In the genomic region with DNA sequence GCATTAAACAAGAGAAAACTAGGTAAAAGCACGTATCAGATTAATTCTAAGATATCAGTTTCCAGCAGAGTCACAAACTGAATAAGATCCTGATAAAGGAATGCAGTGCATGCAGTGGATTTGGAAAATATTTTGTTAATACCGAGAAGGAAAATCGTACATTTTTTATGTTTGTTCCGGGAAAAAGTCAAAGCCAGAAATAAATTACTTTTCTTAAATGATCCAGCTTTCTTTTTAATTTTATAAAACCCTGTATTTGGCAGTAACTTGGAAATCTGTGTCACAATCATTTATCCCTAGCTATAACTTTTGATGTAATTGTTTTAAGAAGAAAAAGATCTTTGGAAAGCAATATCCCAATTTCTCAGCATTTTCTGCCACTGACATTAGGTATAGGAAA, we compare ENCODE assay signal across 14 cellular contexts. TPM values are rescaled to one million over a fixed set of nuclear protein-coding genes. Genes with fewer than 3 reads are reported as not detected.
DNase-seq lines count a peak whose midpoint lies in the region; ATAC-seq, FAIRE-seq and TF ChIP-seq lines count a peak whose summit lies in the region.
"Had no signal": no experiment of that assay in that cellular context is flagged by ENCODE, and none has a peak within 500 bp of the region (broad histone marks: within the 10 kb centered on the region; RNA-seq: fewer than 3 reads in every experiment).

No MANE protein-coding gene starts in this region.

- H2AFZ ChIP-seq in GM23248 = peak overlapping the region; percentile 79; the same call in 1 of the 2 replicates

- H3K27ac ChIP-seq in GM23248 (no peak overlapping the region), body of pancreas (peak overlapping the region in 3 of 4 donors; percentile 35 to 68 (median 60)), kidney (ENCODE audit: low read depth in 2 of 2, low read length in 2 of 2) (peak overlapping the region; percentile 78 to 82), gastrocnemius medialis (peak overlapping the region; percentile 88 to 97 (median 90))
- H3K27ac ChIP-seq: BLaER1 had no signal

- no peaks in the 10 kb centered on the region for H3K9me3 ChIP-seq in GM23248 (ENCODE audit: low read depth)
- no peaks in the 10 kb centered on the region for H3K9me3 ChIP-seq in body of pancreas
- H3K9me3 ChIP-seq in kidney (ENCODE audit: control insufficient read depth in 1 of 2, low read length in 2 of 2) = no peaks in the 10 kb centered on the region
- H3K9me3 ChIP-seq in gastrocnemius medialis = no peaks in the 10 kb centered on the region
- H3K9me3 ChIP-seq: BLaER1 had no signal

- no peak for TF ChIP-seq POLR2A in body of pancreas (IDR thresholded peaks at IDR 0.05)
- no peak for TF ChIP-seq POLR2A in gastrocnemius medialis (IDR thresholded peaks at IDR 0.05)

- H3K4me2 ChIP-seq in GM23248 (ENCODE audit: unreplicated experiment) = no peak overlapping the region
- H3K4me2 ChIP-seq: BLaER1 had no signal

- H3K9me2 ChIP-seq in GM23248 (ENCODE audit: insufficient read depth) = no peaks in the 10 kb centered on the region

- H3K9ac ChIP-seq in GM23248 (no peak overlapping the region), kidney (ENCODE audit: low read length in 2 of 2) (peak overlapping the region in 1 of 2 donors; percentile 57)
- H3K9ac ChIP-seq: BLaER1 had no signal

- TF ChIP-seq CTCF in body of pancreas (IDR thresholded peaks at IDR 0.05) = no peak
- no peak for TF ChIP-seq CTCF in kidney (IDR thresholded peaks at IDR 0.05; ENCODE audit: borderline replicate concordance, extremely low read depth, insufficient read depth)
- TF ChIP-seq CTCF in gastrocnemius medialis (IDR thresholded peaks at IDR 0.05 in 4 of 5, conservative IDR thresholded peaks at IDR 0.05 in 1 of 5) = peak in 1 of 5 experiments; percentile 3

- ATAC-seq in body of pancreas (no peak), gastrocnemius medialis (no peak), HG03139 (IDR thresholded peaks at IDR 0.05; ENCODE audit: unreplicated experiment) (no peak), HG03457 (IDR thresholded peaks at IDR 0.05; ENCODE audit: unreplicated experiment) (no peak)
- no peak for ATAC-seq in stimulated activated naive CD8-positive, alpha-beta T cell treated with anti-CD3 and anti-CD28 coated beads, Interleukin-15, Interleukin-2, amounts not matched to agents 100 U/mL and 50 U/mL, for 24 hours

- H3K4me3 ChIP-seq in GM23248 = no peak overlapping the region
- peak overlapping the region in 1 of 2 donors; percentile 1 for H3K4me3 ChIP-seq in body of pancreas
- H3K4me3 ChIP-seq in kidney (ENCODE audit: low read length in 2 of 2) = peak overlapping the region; percentile 43 to 57
- H3K4me3 ChIP-seq in gastrocnemius medialis = peak overlapping the region; percentile 63 to 76 (median 70)
- H3K4me3 ChIP-seq: BLaER1 had no signal

- in situ Hi-C loops in GM23248 (cut with MboI) = no loop called here
- in situ Hi-C loops in gastrocnemius medialis (cut with MboI; ENCODE audit: low sequenced_read_pairs in 4 of 4) = no loop called here

- H3F3A ChIP-seq in GM23248 (ENCODE audit: insufficient read depth) = 0 out of 2 replicates have a peak, but pooled peaks cover 7% of the 10 kb centered on the region

- FAIRE-seq in kidney (lab: Jason Lieb, UNC) = peak; percentile 38
- FAIRE-seq: colon had no signal

- H3K27me3 ChIP-seq in GM23248 (replicated peaks; ENCODE audit: insufficient read depth) (no peaks in the 10 kb centered on the region), body of pancreas (no peaks in the 10 kb centered on the region), gastrocnemius medialis (no peaks in the 10 kb centered on the region)
- H3K27me3 ChIP-seq: BLaER1 had no signal

- WGBS in GM23248 (ENCODE audit: low coverage in 1 of 2, low lambda C conversion rate in 2 of 2, missing lambda C conversion rate in 2 of 2), 2 experiments = 75 to 77% methylated on average over 4 of the region's 4 CpGs
- 34% methylated on average over 4 of the region's 4 CpGs for WGBS in body of pancreas, 2 donors

- H3K4me1 ChIP-seq in GM23248 (ENCODE audit: insufficient read depth) = peaks cover 46% of the 10 kb centered on the region
- peaks cover 39% of the 10 kb centered on the region for H3K4me1 ChIP-seq in body of pancreas
- H3K4me1 ChIP-seq in kidney (ENCODE audit: control insufficient read depth in 1 of 2, insufficient read depth in 1 of 2, low read depth in 1 of 2, low read length in 2 of 2) = peaks cover 13% of the 10 kb centered on the region in 2 donors
- H3K4me1 ChIP-seq in gastrocnemius medialis = peaks cover 49 to 54% of the 10 kb centered on the region in 2 donors
- H3K4me1 ChIP-seq: BLaER1 had no signal

- no peaks in the 10 kb centered on the region for H3K79me2 ChIP-seq in GM23248 (ENCODE audit: insufficient read depth)

- H4K20me1 ChIP-seq in GM23248 (ENCODE audit: insufficient read depth) = no peaks in the 10 kb centered on the region
- H4K20me1 ChIP-seq: BLaER1 had no signal

- DNase-seq in GM23248 = no peak
- DNase-seq in body of pancreas = no peak
- no peak for DNase-seq in kidney
- no peak for DNase-seq in gastrocnemius medialis
- no peak for DNase-seq in activated CD4-positive, CD25-positive, alpha-beta regulatory T cell treated with anti-CD3 and anti-CD28 coated beads, Interleukin-2, amount 50 U/mL, for 72 hours
- DNase-seq in stimulated activated naive CD8-positive, alpha-beta T cell treated with anti-CD3 and anti-CD28 coated beads, Interleukin-15, Interleukin-2, amounts not matched to agents 100 U/mL and 50 U/mL, for 24 hours = no peak
- DNase-seq: activated B cell treated with CpG ODN at 0.5 μM for 24 hours; activated naive CD8-positive, alpha-beta T cell treated with anti-CD3 and anti-CD28 coated beads for 36 hours; H7; stimulated activated CD4-positive, alpha-beta T cell treated with anti-CD3 and anti-CD28 coated beads, Interleukin-2, amount 100 ng/mL, for 24 hours had no signal

- H3K36me3 ChIP-seq in GM23248 (ENCODE audit: low read depth) = no peaks in the 10 kb centered on the region
- H3K36me3 ChIP-seq in body of pancreas (replicated peaks in 1 of 2; ENCODE audit: insufficient read depth in 1 of 2, low read depth in 2 of 2) = no peaks in the 10 kb centered on the region
- H3K36me3 ChIP-seq in kidney (ENCODE audit: control insufficient read depth in 1 of 2, insufficient read depth in 2 of 2, low read length in 2 of 2) = no peaks in the 10 kb centered on the region
- no peaks in the 10 kb centered on the region for H3K36me3 ChIP-seq in gastrocnemius medialis
- H3K36me3 ChIP-seq: BLaER1 had no signal

- intact Hi-C loops in body of pancreas (cut with DNase I) = no loop called here
- intact Hi-C loops in kidney (cut with DNase I) = no loop called here
- intact Hi-C loops in gastrocnemius medialis (cut with DNase I; ENCODE audit: low total_unique reads) = loop anchor here (1.0 to 5.0 kb wide), 5 partner anchors 14 to 390 kb away; a partner anchor contains a TSS

RNA-seq across cellular contexts. Expression of a gene that starts 1.0 kb away (rescaled TPM):
- total RNA-seq in GM23248 (2014; rRNA removed; shearing (Covaris generic)) = 0.11 TPM in 1 of 2 replicates, not detected in the other
- polyA plus RNA-seq in GM23248 (2016; fragmentation: Nextera tagmentation; extraction: Ambion mirVana) = 0.09 and 0.10 TPM in 2 replicates
- 10 to 100 TPM in 1 of 2 donors, 1 to 10 TPM in 1; 8.0 to 13.5 TPM for total RNA-seq in body of pancreas
- 25.2 TPM for total RNA-seq in kidney
- polyA plus RNA-seq in kidney (ENCODE audit: insufficient read depth, low read depth, low replicate concordance) = 10.1 TPM
- 100 to 1,000 TPM in 1 of 4 donors, 10 to 100 TPM in 3; 60.7 to 254 (median 79.1) TPM for total RNA-seq in gastrocnemius medialis
- total RNA-seq: activated B cell treated with CpG ODN at 0.5 μM for 24 hours; activated naive CD8-positive, alpha-beta T cell treated with anti-CD3 and anti-CD28 coated beads for 36 hours; H7 had no signal
